Comparison of ENCODE assay signal across 17 cellular contexts in the genomic region with DNA sequence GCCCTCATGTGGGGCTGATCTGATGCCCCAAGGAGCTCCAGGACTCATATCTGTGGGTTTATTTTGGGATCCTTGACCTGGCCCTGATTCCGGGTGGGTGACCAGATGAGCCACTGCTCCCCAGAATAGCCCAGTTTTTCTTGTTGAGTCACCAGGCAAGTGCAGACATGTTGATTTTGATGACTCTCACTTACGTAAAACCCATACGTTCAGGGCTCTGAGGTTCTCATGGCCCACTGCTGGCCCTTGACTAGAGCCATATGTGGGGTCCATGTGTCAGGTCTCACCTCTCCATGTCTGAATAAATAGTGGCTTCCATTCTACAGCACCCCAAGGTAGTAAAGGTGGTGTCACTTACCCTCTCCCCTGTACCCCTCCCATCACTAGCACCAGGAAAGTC. TPM values are rescaled to one million over a fixed set of nuclear protein-coding genes. Genes with fewer than 3 reads are reported as not detected.
DNase-seq lines count a peak whose midpoint lies in the region; ATAC-seq and TF ChIP-seq lines count a peak whose summit lies in the region.
"Had no signal": no experiment of that assay in that cellular context is flagged by ENCODE, and none has a peak within 500 bp of the region (broad histone marks: within the 10 kb centered on the region; RNA-seq: fewer than 3 reads in every experiment).

No MANE protein-coding gene starts in this region.

- no peaks in the 10 kb centered on the region for H3K9me3 ChIP-seq in SJCRH30 (replicated peaks)
- H3K9me3 ChIP-seq: SJSA1, tibial artery had no signal

- peak overlapping the region; percentile 63 for H3K27ac Mint-ChIP-seq in stimulated activated naive CD8-positive, alpha-beta T cell treated with anti-CD3 and anti-CD28 coated beads, Interleukin-15, Interleukin-2, amounts not matched to agents 100 ng/mL and 50 ng/mL, for 24 hours
- H3K27ac Mint-ChIP-seq in effector memory CD8-positive, alpha-beta T cell = no peak overlapping the region
- H3K27ac Mint-ChIP-seq: naive B cell had no signal

- H3K4me3 ChIP-seq in SJCRH30 = no peak overlapping the region
- no peak overlapping the region for H3K4me3 ChIP-seq in fibroblast of the aortic adventitia (ENCODE audit: low read depth, low read length)
- H3K4me3 ChIP-seq: SJSA1, tibial artery had no signal

- H3K27me3 ChIP-seq in SJCRH30 = no peaks in the 10 kb centered on the region
- H3K27me3 ChIP-seq: SJSA1, tibial artery had no signal

- H3K4me1 Mint-ChIP-seq in stimulated activated naive CD8-positive, alpha-beta T cell treated with anti-CD3 and anti-CD28 coated beads, Interleukin-15, Interleukin-2, amounts not matched to agents 100 ng/mL and 50 ng/mL, for 24 hours (ENCODE audit: low read depth) = peaks cover 90% of the 10 kb centered on the region
- H3K4me1 Mint-ChIP-seq in effector memory CD8-positive, alpha-beta T cell (ENCODE audit: low read depth in 2 of 2) = peaks cover 57 to 67% of the 10 kb centered on the region in 2 donors

- H3K4me3 Mint-ChIP-seq in stimulated activated naive CD8-positive, alpha-beta T cell treated with anti-CD3 and anti-CD28 coated beads, Interleukin-15, Interleukin-2, amounts not matched to agents 100 ng/mL and 50 ng/mL, for 24 hours = no peak overlapping the region
- no peak overlapping the region for H3K4me3 Mint-ChIP-seq in effector memory CD8-positive, alpha-beta T cell
- H3K4me3 Mint-ChIP-seq: brain, naive B cell had no signal

- DNase-seq in stimulated activated naive CD8-positive, alpha-beta T cell treated with anti-CD3 and anti-CD28 coated beads, Interleukin-15, Interleukin-2, amounts not matched to agents 100 U/mL and 50 U/mL, for 24 hours = no peak
- no peak for DNase-seq in SJCRH30
- peak; percentile 58 for DNase-seq in fibroblast of the aortic adventitia (ENCODE audit: low read depth)
- DNase-seq in NCI-H524 treated with DMSO at 0.1 percent for 48 hours (lab: John Stamatoyannopoulos, UW) = no peak
- no peak for DNase-seq in activated CD4-positive, alpha-beta T cell treated with anti-CD3 and anti-CD28 coated beads, Interleukin-2, amount 50 U/mL, for 1 hour
- DNase-seq in effector memory CD8-positive, alpha-beta T cell = no peak
- DNase-seq: activated gamma-delta T cell, foreskin melanocyte, left ventricle myocardium superior, naive B cell, NCI-H1417 treated with DMSO at 0.1 percent for 48 hours, NCI-H2227 treated with DMSO at 0.1 percent for 48 hours, tibial artery had no signal

- no peak for ATAC-seq in stimulated activated naive CD8-positive, alpha-beta T cell treated with anti-CD3 and anti-CD28 coated beads, Interleukin-15, Interleukin-2, amounts not matched to agents 100 U/mL and 50 U/mL, for 24 hours
- ATAC-seq in GM18870 (IDR thresholded peaks at IDR 0.05; ENCODE audit: unreplicated experiment) = no peak
- ATAC-seq in effector memory CD8-positive, alpha-beta T cell (replicated peaks) = no peak
- ATAC-seq: left ventricle myocardium superior had no signal

- H3K4me1 ChIP-seq in SJCRH30 = peaks cover 74% of the 10 kb centered on the region

- H3K27ac ChIP-seq in SJCRH30 = peak overlapping the region; percentile 3; the same call in 1 of the 2 replicates
- H3K27ac ChIP-seq: SJSA1, tibial artery had no signal

- no peaks in the 10 kb centered on the region for H3K9me3 Mint-ChIP-seq in stimulated activated naive CD8-positive, alpha-beta T cell treated with anti-CD3 and anti-CD28 coated beads, Interleukin-15, Interleukin-2, amounts not matched to agents 100 ng/mL and 50 ng/mL, for 24 hours
- H3K9me3 Mint-ChIP-seq in effector memory CD8-positive, alpha-beta T cell = no peaks in the 10 kb centered on the region
- H3K9me3 Mint-ChIP-seq: brain had no signal

- TF ChIP-seq CTCF in fibroblast of the aortic adventitia (IDR thresholded peaks at IDR 0.05; ENCODE audit: insufficient read depth, low read length) = no peak

- H3K36me3 ChIP-seq in SJCRH30 = no peaks in the 10 kb centered on the region
- H3K36me3 ChIP-seq: SJSA1, tibial artery had no signal

- H3K27me3 Mint-ChIP-seq in stimulated activated naive CD8-positive, alpha-beta T cell treated with anti-CD3 and anti-CD28 coated beads, Interleukin-15, Interleukin-2, amounts not matched to agents 100 ng/mL and 50 ng/mL, for 24 hours = no peaks in the 10 kb centered on the region
- H3K27me3 Mint-ChIP-seq in effector memory CD8-positive, alpha-beta T cell = no peaks in the 10 kb centered on the region
- H3K27me3 Mint-ChIP-seq: brain had no signal

- peaks cover 3% of the 10 kb centered on the region for H3K36me3 Mint-ChIP-seq in stimulated activated naive CD8-positive, alpha-beta T cell treated with anti-CD3 and anti-CD28 coated beads, Interleukin-15, Interleukin-2, amounts not matched to agents 100 ng/mL and 50 ng/mL, for 24 hours (ENCODE audit: low read depth)
- peaks cover 23% of the 10 kb centered on the region for H3K36me3 Mint-ChIP-seq in effector memory CD8-positive, alpha-beta T cell (ENCODE audit: insufficient read depth)
- H3K36me3 Mint-ChIP-seq: brain had no signal

RNA-seq across cellular contexts. Expression of a gene that starts 41.9 kb away (rescaled TPM):
- 176 and 177 TPM in 2 replicates for total RNA-seq in SJCRH30 (2014; rRNA removed; shearing (Covaris generic))
- total RNA-seq in fibroblast of the aortic adventitia (ENCODE audit: low replicate concordance) = 30.5 and 34.7 TPM in 2 replicates
